9 cellular contexts compared by ENCODE assay signal in the genomic region with DNA sequence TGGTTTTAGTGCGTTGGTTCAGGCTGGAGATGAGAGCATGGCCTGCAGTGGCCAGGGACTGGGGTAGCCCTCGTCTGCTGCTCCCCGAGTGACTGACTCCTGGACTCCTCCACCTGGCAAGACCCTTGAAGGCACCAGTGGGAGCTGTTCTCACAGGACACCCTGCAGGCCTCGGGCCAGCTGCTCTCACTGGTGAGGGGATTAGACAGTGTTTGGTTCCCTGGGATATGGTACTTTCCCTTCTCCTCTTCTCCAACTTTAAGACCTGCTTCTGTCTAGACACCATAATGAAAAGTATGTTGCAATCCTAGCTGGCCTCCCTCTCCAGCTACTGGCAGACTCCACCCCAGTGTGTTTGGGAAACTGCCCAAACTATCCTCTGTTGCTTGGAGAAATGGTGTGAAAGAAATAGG.
DNase-seq lines count a peak whose midpoint lies in the region; ATAC-seq and TF ChIP-seq lines count a peak whose summit lies in the region.
"Had no signal": no experiment of that assay in that cellular context is flagged by ENCODE, and none has a peak within 500 bp of the region (broad histone marks: within the 10 kb centered on the region; RNA-seq: fewer than 3 reads in every experiment).

No MANE protein-coding gene starts in this region.

- peak overlapping the region in 2 of 3 experiments; percentile 41 to 47 for H3K27ac Mint-ChIP-seq in nephron

- no peaks in the 10 kb centered on the region for H3K36me3 Mint-ChIP-seq in nephron (ENCODE audit: low read depth)

- no peak for ATAC-seq in activated CD4-positive, CD25-positive, alpha-beta regulatory T cell treated with anti-CD3 and anti-CD28 coated beads, Interleukin-2, amount 50 U/mL, for 24 hours

- no peaks in the 10 kb centered on the region for H3K36me3 ChIP-seq in MM.1S (replicated peaks; ENCODE audit: insufficient read depth, low read length)

- peaks cover 53% of the 10 kb centered on the region for H3K4me1 Mint-ChIP-seq in nephron

- H3K27me3 Mint-ChIP-seq in nephron (ENCODE audit: low read depth), result peaks cover 30% of the 10 kb centered on the region

- H3K4me2 ChIP-seq in MM.1S (ENCODE audit: low read depth, low read length), result no peak overlapping the region

- DNase-seq in D341Med (ENCODE audit: low spot score), result peak; percentile 78
- DNase-seq in NCI-H524 (lab: John Stamatoyannopoulos, UW), result peak; percentile 74 to 91
- peak; percentile 1 for DNase-seq in fibroblast of pulmonary artery (ENCODE audit: low read depth)
- DNase-seq in MM.1S, result no peak
- no peak for DNase-seq in LoVo (ENCODE audit: low spot score)
- no peak for DNase-seq in NCI-H187 (lab: John Stamatoyannopoulos, UW)
- DNase-seq: NCI-H1436 had no signal

- H3F3A ChIP-seq in MM.1S (ENCODE audit: insufficient read depth, low read length), result no peaks in the 10 kb centered on the region

- no peaks in the 10 kb centered on the region for H3K9me2 ChIP-seq in MM.1S (replicated peaks; ENCODE audit: insufficient read depth, low read length)

- H3K79me2 ChIP-seq in MM.1S (ENCODE audit: low read length), result no peaks in the 10 kb centered on the region

- H3K4me3 ChIP-seq in fibroblast of pulmonary artery (replicated peaks; ENCODE audit: low read depth, low read length) (no peak overlapping the region), MM.1S (ENCODE audit: low read length) (no peak overlapping the region)

- H2AFZ ChIP-seq in MM.1S (ENCODE audit: low read length), result no peak overlapping the region

- no peak overlapping the region for H3K9ac ChIP-seq in MM.1S (ENCODE audit: low read length)

- no peaks in the 10 kb centered on the region for H3K4me1 ChIP-seq in MM.1S (ENCODE audit: low read length)

- TF ChIP-seq CTCF in fibroblast of pulmonary artery (IDR thresholded peaks at IDR 0.05; ENCODE audit: low read length, missing control alignments), result no peak
- TF ChIP-seq CTCF in nephron (IDR thresholded peaks at IDR 0.05; ENCODE audit: unreplicated experiment in 3 of 3), result no peak
- TF ChIP-seq CTCF in MM.1S (IDR thresholded peaks at IDR 0.05; ENCODE audit: low read length), result no peak

- H3K27me3 ChIP-seq in MM.1S (replicated peaks; ENCODE audit: insufficient read depth, low read length), result no peaks in the 10 kb centered on the region

- H3K4me3 Mint-ChIP-seq in nephron, result peak overlapping the region in 1 of 3 experiments; percentile 6

- H3K9me3 ChIP-seq in MM.1S (replicated peaks; ENCODE audit: insufficient read depth, low read length), result no peaks in the 10 kb centered on the region

- no peak overlapping the region for H3K27ac ChIP-seq in MM.1S (ENCODE audit: low read length)

- H4K20me1 ChIP-seq in MM.1S (ENCODE audit: insufficient read depth, low read length), result no peaks in the 10 kb centered on the region

- no peaks in the 10 kb centered on the region for H3K9me3 Mint-ChIP-seq in nephron

Comparison
In these comparisons a context has a peak if more than half of its experiments do, and no peak if none do; other contexts are left out.
1. DNase-seq: peak in D341Med (single experiment), NCI-H524 (2 of 2) and fibroblast of pulmonary artery (single experiment); none in MM.1S (single experiment), LoVo (single experiment) and NCI-H187 (0 of 2).